In the genomic region with DNA sequence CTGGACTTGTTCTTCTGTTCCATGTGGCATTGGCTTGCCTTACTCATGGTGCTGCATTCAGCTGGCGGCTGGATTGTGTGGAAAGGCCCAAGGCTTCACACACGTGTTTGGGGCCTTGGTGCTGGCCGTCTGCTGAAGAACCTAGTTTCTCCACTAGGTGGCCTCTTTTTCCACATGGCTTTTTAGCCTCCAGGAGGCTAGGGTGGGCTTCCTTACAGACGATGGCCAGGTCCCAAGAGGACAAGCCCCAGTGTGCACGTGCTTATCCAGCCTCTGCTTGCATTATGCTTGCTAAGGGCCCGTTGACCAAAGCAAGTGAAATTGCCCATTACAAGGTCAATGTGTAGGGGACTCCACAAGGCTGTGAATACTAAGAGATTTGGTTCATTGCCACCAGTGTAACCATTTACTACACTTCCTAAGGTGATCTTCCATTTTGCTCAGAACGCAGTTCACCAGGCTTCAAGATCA, we compare ENCODE assay signal across 8 cellular contexts. TPM values are rescaled to one million over a fixed set of nuclear protein-coding genes. Genes with fewer than 3 reads are reported as not detected.
DNase-seq lines count a peak whose midpoint lies in the region; FAIRE-seq and TF ChIP-seq lines count a peak whose summit lies in the region.

No MANE protein-coding gene starts in this region.

- H3K27ac ChIP-seq in Peyer's patch: no peak overlapping the region
- no peak overlapping the region for H3K27ac ChIP-seq in small intestine (ENCODE audit: low read depth in 1 of 2, low read length in 1 of 2)

- H3K4me1 ChIP-seq in Peyer's patch (no peaks in the 10 kb centered on the region), small intestine (ENCODE audit: control insufficient read depth in 2 of 2, insufficient read depth in 1 of 2, low read depth in 1 of 2, low read length in 1 of 2) (no peaks in the 10 kb centered on the region)

- DNase-seq in activated T-cell treated with anti-CD3 and anti-CD28 coated beads, Interleukin-2, amount 50 U/mL, for 48 hours: peak; percentile 35 to 39
- no peak for DNase-seq in activated T-cell treated with anti-CD3 and anti-CD28 coated beads, Interleukin-2, amount 50 U/mL, for 1 hour
- DNase-seq in Peyer's patch (no peak), fibroblast of pulmonary artery (ENCODE audit: low read depth) (peak; percentile 28), small intestine (no peak), NCI-H2107 treated with DMSO at 0.1 percent for 48 hours (lab: John Stamatoyannopoulos, UW; ENCODE audit: unreplicated experiment) (no peak), OCI-M2 (lab: John Stamatoyannopoulos, UW; ENCODE audit: unreplicated experiment) (no peak)
- peak; percentile 46 for DNase-seq in stimulated activated CD8-positive, alpha-beta memory T cell treated with anti-CD3 and anti-CD28 coated beads, Interleukin-4, amount 100 ng/mL, for 48 hours

- TF ChIP-seq POLR2A in Peyer's patch (IDR thresholded peaks at IDR 0.05): no peak

- no peaks in the 10 kb centered on the region for H3K9me3 ChIP-seq in Peyer's patch
- no peaks in the 10 kb centered on the region for H3K9me3 ChIP-seq in small intestine (ENCODE audit: control insufficient read depth, low read depth)

- H3K27me3 ChIP-seq in Peyer's patch (no peaks in the 10 kb centered on the region), small intestine (ENCODE audit: control insufficient read depth in 2 of 2, insufficient read depth in 2 of 2, low read length in 2 of 2) (no peaks in the 10 kb centered on the region)

- H3K4me3 ChIP-seq in Peyer's patch: no peak overlapping the region
- H3K4me3 ChIP-seq in fibroblast of pulmonary artery (replicated peaks; ENCODE audit: low read depth, low read length): no peak overlapping the region
- no peak overlapping the region for H3K4me3 ChIP-seq in small intestine (ENCODE audit: low read depth in 1 of 2, low read length in 2 of 2)

- no peaks in the 10 kb centered on the region for H3K36me3 ChIP-seq in Peyer's patch
- H3K36me3 ChIP-seq in small intestine (ENCODE audit: control insufficient read depth in 2 of 2, insufficient read depth in 2 of 2, low read length in 2 of 2): no peaks in the 10 kb centered on the region

- FAIRE-seq in small intestine (lab: Jason Lieb, UNC): no peak

- TF ChIP-seq CTCF in Peyer's patch (IDR thresholded peaks at IDR 0.05) (peak in 4 of 6 experiments; percentile 31 to 35 (median 32)), fibroblast of pulmonary artery (IDR thresholded peaks at IDR 0.05; ENCODE audit: low read length, missing control alignments) (peak; percentile 48)

- 68 to 82% (median 81%) methylated on average over 7 of the region's 7 CpGs for WGBS in small intestine, 3 donors

RNA-seq across cellular contexts. Expression of a gene that starts 47.5 kb away (rescaled TPM):
- total RNA-seq in Peyer's patch: 1 to 10 TPM in 1 of 4 donors, under 1 TPM in 1, not detected in 2; 0.53 to 1.1 TPM
- polyA plus RNA-seq in small intestine: under 1 TPM in 1 of 3 donors, not detected in 2; 0.34 TPM

Comparison
In these comparisons a context has a peak if more than half of its experiments do, and no peak if none do; other contexts are left out.
1. DNase-seq: peak in activated T-cell treated with anti-CD3 and anti-CD28 coated beads, Interleukin-2, amount 50 U/mL, for 48 hours (2 of 2), fibroblast of pulmonary artery (single experiment) and stimulated activated CD8-positive, alpha-beta memory T cell treated with anti-CD3 and anti-CD28 coated beads, Interleukin-4, amount 100 ng/mL, for 48 hours (single experiment); none in activated T-cell treated with anti-CD3 and anti-CD28 coated beads, Interleukin-2, amount 50 U/mL, for 1 hour (single experiment), Peyer's patch (0 of 3), small intestine (single experiment), NCI-H2107 treated with DMSO at 0.1 percent for 48 hours (single experiment) and OCI-M2 (single experiment).